ENCODE assay signal across 22 cellular contexts in the genomic region with DNA sequence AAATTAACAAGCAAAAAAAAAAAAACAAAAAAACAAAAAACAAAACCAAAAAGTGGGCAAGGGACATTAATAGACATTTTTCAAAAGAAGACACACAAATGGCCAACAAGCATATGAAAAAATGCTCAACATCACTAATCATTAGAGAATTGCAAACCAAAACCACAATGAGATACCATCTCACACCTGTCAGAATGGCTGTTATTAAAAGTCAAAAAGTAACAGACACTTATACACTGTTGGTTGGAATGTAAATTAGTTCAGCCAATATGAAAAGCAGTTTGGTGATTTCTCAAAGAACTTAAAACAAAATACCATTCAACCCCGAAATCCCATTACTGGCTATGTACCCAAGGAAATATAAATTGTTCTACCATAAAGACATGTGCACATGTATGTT.
"Had no signal": no experiment of that assay in that cellular context is flagged by ENCODE, and none has a peak within 500 bp of the region (broad histone marks: within the 10 kb centered on the region; RNA-seq: fewer than 3 reads in every experiment).

No MANE protein-coding gene starts in this region.

- H3K4me1 ChIP-seq: psoas muscle, right atrium auricular region had no signal

- H3K27me3 ChIP-seq: heart left ventricle, neutrophil, ovary, right atrium auricular region, thyroid gland had no signal

- H3K36me3 ChIP-seq: heart left ventricle, neutrophil, ovary, right atrium auricular region, thyroid gland had no signal

- DNase-seq: activated B cell treated with CpG ODN at 0.5 μM for 24 hours; activated CD4-positive, alpha-beta T cell treated with anti-CD3 and anti-CD28 coated beads for 36 hours; activated CD4-positive, alpha-beta T cell treated with anti-CD3 and anti-CD28 coated beads, Interleukin-2, amount 50 U/mL, for 4 hours; activated CD8-positive, alpha-beta memory T cell treated with anti-CD3 and anti-CD28 coated beads for 24 hours; activated CD8-positive, alpha-beta memory T cell treated with anti-CD3 and anti-CD28 coated beads, Interleukin-2, amount 50 U/mL, for 4 hours; activated naive CD4-positive, alpha-beta T cell treated with anti-CD3 and anti-CD28 coated beads, Interleukin-2, amount 10 ng/mL, durations not matched to agents 7 days and 5 days; activated naive CD8-positive, alpha-beta T cell treated with anti-CD3 and anti-CD28 coated beads, Interleukin-2, amount 50 U/mL, for 24 hours; activated T-cell treated with anti-CD3 and anti-CD28 coated beads, Interleukin-2, amount 50 U/mL, for 4 hours; cortex of kidney; endodermal cell; heart left ventricle; islet precursor cell; left colon; mesenchymal stem cell; ovary; psoas muscle; stimulated activated CD4-positive, alpha-beta T cell treated with anti-CD3 and anti-CD28 coated beads, Interleukin-1b, Interleukin-23, amount 100 ng/mL, for 48 hours; substantia nigra; thyroid gland had no signal

- H3K9me3 ChIP-seq: heart left ventricle, neutrophil, ovary, psoas muscle, right atrium auricular region, thyroid gland had no signal

- H3K4me3 ChIP-seq: heart left ventricle, ovary, psoas muscle, right atrium auricular region, thyroid gland had no signal

- H3K27ac ChIP-seq: epithelial cell of prostate, heart left ventricle, neutrophil, ovary, psoas muscle, right atrium auricular region, thyroid gland had no signal

- ATAC-seq: activated CD4-positive, alpha-beta T cell treated with anti-CD3 and anti-CD28 coated beads for 36 hours; activated naive CD8-positive, alpha-beta T cell treated with anti-CD3 and anti-CD28 coated beads, Interleukin-2, amount 50 U/mL, for 24 hours; activated T-cell treated with anti-CD3 and anti-CD28 coated beads, Interleukin-2, amount 50 U/mL, for 4 hours; heart left ventricle; left colon; psoas muscle had no signal
